In the genomic region with DNA sequence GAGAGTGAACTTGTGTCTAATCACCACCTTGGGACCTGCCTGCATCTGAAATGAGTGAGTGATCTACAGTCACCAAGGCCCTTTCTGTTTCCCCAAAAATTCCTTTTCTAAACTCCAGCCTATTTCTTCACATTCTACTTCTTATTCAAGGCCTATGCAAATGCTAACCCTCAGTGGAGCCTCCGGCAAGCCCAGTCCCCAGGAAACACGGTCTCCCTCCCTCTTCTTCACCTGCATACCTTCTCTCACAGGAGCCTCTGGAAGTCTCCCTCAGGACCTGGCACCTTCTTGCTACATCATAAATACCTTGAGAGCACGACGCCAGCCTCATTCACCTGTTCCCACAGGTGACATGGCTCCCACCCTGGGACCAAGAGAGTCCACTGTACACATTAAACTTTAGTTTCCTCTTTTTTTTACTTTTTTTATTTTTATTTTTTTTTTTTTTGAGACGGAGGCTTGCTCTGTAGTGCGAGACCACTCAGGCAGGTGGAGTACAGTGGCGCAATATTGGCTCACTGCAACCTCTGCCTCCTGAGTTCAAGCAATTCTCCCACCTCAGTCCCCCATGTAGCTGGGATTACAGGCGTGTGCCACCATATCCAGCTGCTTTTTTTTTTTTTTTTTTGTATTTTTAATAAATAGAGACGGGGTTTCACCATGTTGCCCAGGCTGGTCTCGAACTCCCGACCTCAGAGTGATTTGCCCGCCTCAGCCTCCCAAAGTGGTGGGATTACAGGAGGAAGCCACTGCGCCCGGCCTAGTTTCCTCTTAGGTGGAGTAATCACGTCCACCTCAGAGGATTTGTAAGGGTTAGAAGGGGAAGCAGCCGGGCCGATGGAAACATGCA, we compare ENCODE assay signal across 12 cellular contexts.
DNase-seq lines count a peak whose midpoint lies in the region; ATAC-seq and TF ChIP-seq lines count a peak whose summit lies in the region.
"Had no signal": no experiment of that assay in that cellular context is flagged by ENCODE, and none has a peak within 500 bp of the region (broad histone marks: within the 10 kb centered on the region; RNA-seq: fewer than 3 reads in every experiment).

No MANE protein-coding gene starts in this region.

- H3K27me3 ChIP-seq in CD4-positive, alpha-beta memory T cell (ENCODE audit: insufficient read depth, low read length), result no peaks in the 10 kb centered on the region
- H3K27me3 ChIP-seq in NT2/D1 (ENCODE audit: insufficient read depth, insufficient read length) (no peaks in the 10 kb centered on the region), osteoblast (ENCODE audit: insufficient read depth, low read length) (no peaks in the 10 kb centered on the region)
- H3K27me3 ChIP-seq: pancreas had no signal

- ATAC-seq in left lobe of liver, result no peak
- ATAC-seq in omental fat pad (ENCODE audit: low FRiP score), result no peak

- no peak overlapping the region for H3K27ac ChIP-seq in CD4-positive, alpha-beta memory T cell (ENCODE audit: low read depth, low read length)
- H3K27ac ChIP-seq in epithelial cell of prostate, result peak overlapping the region; percentile 82
- peak overlapping the region; percentile 55 for H3K27ac ChIP-seq in osteoblast (ENCODE audit: low read depth, low read length)
- H3K27ac ChIP-seq: lower lobe of right lung had no signal

- H4K20me1 ChIP-seq in osteoblast (ENCODE audit: insufficient read depth, low read length), result peaks cover 80% of the 10 kb centered on the region

- peaks cover 92% of the 10 kb centered on the region for H3K79me2 ChIP-seq in osteoblast (ENCODE audit: insufficient read depth, low read length)

- H3K4me1 Mint-ChIP-seq in CD4-positive, alpha-beta memory T cell, result peaks cover 40 to 81% (median 61%) of the 10 kb centered on the region in 4 donors

- no peak for DNase-seq in CD4-positive, alpha-beta memory T cell
- peak; percentile 48 for DNase-seq in NT2/D1 (ENCODE audit: low read depth, low spot score)
- DNase-seq in epithelial cell of prostate (ENCODE audit: low read depth, low spot score), result no peak
- peak; percentile 10 for DNase-seq in osteoblast (ENCODE audit: insufficient read length, low spot score, missing footprints)
- DNase-seq in stimulated activated naive CD4-positive, alpha-beta T cell (lab: John Stamatoyannopoulos, UW), result no peak
- no peak for DNase-seq in left lobe of liver (ENCODE audit: low spot score)
- DNase-seq in omental fat pad (ENCODE audit: low spot score), result no peak
- no peak for DNase-seq in stimulated activated naive CD4-positive, alpha-beta T cell treated with Interleukin-2 at 50 U/mL for 16 hours (lab: John Stamatoyannopoulos, UW)
- DNase-seq: T-helper 9 cell had no signal

- H3K9me3 ChIP-seq in CD4-positive, alpha-beta memory T cell (ENCODE audit: control insufficient read depth in 1 of 2, low read length in 2 of 2), result no peaks in the 10 kb centered on the region
- H3K9me3 ChIP-seq in NT2/D1 (ENCODE audit: insufficient read depth, low read length), result no peaks in the 10 kb centered on the region
- H3K9me3 ChIP-seq in osteoblast (ENCODE audit: low read depth, low read length), result no peaks in the 10 kb centered on the region
- H3K9me3 ChIP-seq: lower lobe of right lung, pancreas had no signal

- CTCF ChIA-PET in CD4-positive, alpha-beta memory T cell (lab: Charles Lee; ENCODE audit: partially characterized antibody), result no interaction called here

- no peak overlapping the region for H2AFZ ChIP-seq in osteoblast (ENCODE audit: low read length)

- H3K9ac ChIP-seq in NT2/D1 (ENCODE audit: insufficient read length, low read depth), result no peak overlapping the region

- H3K9me3 Mint-ChIP-seq in CD4-positive, alpha-beta memory T cell, result no peaks in the 10 kb centered on the region
- H3K9me3 Mint-ChIP-seq: dendritic cell treated with granulocyte-macrophage colony-stimulating factor and Interleukin-4, amounts not matched to agents 40 ng/mL and 50 ng/mL, for 4 days had no signal

- no peak overlapping the region for H3K4me3 ChIP-seq in CD4-positive, alpha-beta memory T cell (ENCODE audit: low read length in 2 of 2)
- H3K4me3 ChIP-seq in NT2/D1 (ENCODE audit: insufficient read length, low read depth) (no peak overlapping the region), osteoblast (ENCODE audit: insufficient read depth, low read length) (no peak overlapping the region)
- H3K4me3 ChIP-seq: lower lobe of right lung, pancreas had no signal

- peak overlapping the region in 3 of 8 donors; percentile 15 to 22 (median 15) for H3K4me3 Mint-ChIP-seq in CD4-positive, alpha-beta memory T cell
- H3K4me3 Mint-ChIP-seq: dendritic cell treated with granulocyte-macrophage colony-stimulating factor and Interleukin-4, amounts not matched to agents 40 ng/mL and 50 ng/mL, for 4 days had no signal

- POLR2A ChIA-PET in CD4-positive, alpha-beta memory T cell (lab: Charles Lee; ENCODE audit: partially characterized antibody), result no interaction called here

- TF ChIP-seq CTCF in osteoblast (IDR thresholded peaks at IDR 0.05; ENCODE audit: extremely low read depth, low read depth, low read length) (no peak), omental fat pad (IDR thresholded peaks at IDR 0.05) (no peak)

- H3K27me3 Mint-ChIP-seq in CD4-positive, alpha-beta memory T cell, result no peaks in the 10 kb centered on the region
- H3K27me3 Mint-ChIP-seq: dendritic cell treated with granulocyte-macrophage colony-stimulating factor and Interleukin-4, amounts not matched to agents 40 ng/mL and 50 ng/mL, for 4 days had no signal

- H3K27ac Mint-ChIP-seq in CD4-positive, alpha-beta memory T cell, result peak overlapping the region in 6 of 7 donors; percentile 47 to 82 (median 68)
- H3K27ac Mint-ChIP-seq: dendritic cell treated with granulocyte-macrophage colony-stimulating factor and Interleukin-4, amounts not matched to agents 40 ng/mL and 50 ng/mL, for 4 days had no signal

- H3K4me1 ChIP-seq in CD4-positive, alpha-beta memory T cell (ENCODE audit: insufficient read depth, low read length), result peaks cover 57% of the 10 kb centered on the region
- H3K4me1 ChIP-seq in NT2/D1 (ENCODE audit: insufficient read depth, insufficient read length), result peaks cover 22% of the 10 kb centered on the region
- H3K4me1 ChIP-seq in osteoblast (ENCODE audit: insufficient read depth, low read length), result peaks cover 14% of the 10 kb centered on the region

- H3K36me3 Mint-ChIP-seq in CD4-positive, alpha-beta memory T cell, result peaks cover 5 to 37% of the 10 kb centered on the region in 2 donors

- H3K4me2 ChIP-seq in osteoblast (ENCODE audit: insufficient read depth, low read length), result no peak overlapping the region

- H3K36me3 ChIP-seq in CD4-positive, alpha-beta memory T cell (ENCODE audit: insufficient read depth, low read length), result no peaks in the 10 kb centered on the region
- peaks cover 47% of the 10 kb centered on the region for H3K36me3 ChIP-seq in NT2/D1 (ENCODE audit: insufficient read depth, insufficient read length, low read length)
- H3K36me3 ChIP-seq in osteoblast (ENCODE audit: insufficient read depth, low read length), result peaks cover 9% of the 10 kb centered on the region
- H3K36me3 ChIP-seq: lower lobe of right lung, pancreas had no signal

- intact Hi-C loops in CD4-positive, alpha-beta memory T cell (cut with micrococcal nuclease), result no loop called here

Comparison
In these comparisons a context has a peak if more than half of its experiments do, and no peak if none do; other contexts are left out.
1. DNase-seq: peak in NT2/D1 (single experiment) and osteoblast (single experiment); none in CD4-positive, alpha-beta memory T cell (0 of 5), epithelial cell of prostate (single experiment), stimulated activated naive CD4-positive, alpha-beta T cell (0 of 6), left lobe of liver (single experiment), omental fat pad (single experiment) and stimulated activated naive CD4-positive, alpha-beta T cell treated with Interleukin-2 at 50 U/mL for 16 hours (single experiment).